1 cellular context compared by ENCODE assay signal in the genomic region with DNA sequence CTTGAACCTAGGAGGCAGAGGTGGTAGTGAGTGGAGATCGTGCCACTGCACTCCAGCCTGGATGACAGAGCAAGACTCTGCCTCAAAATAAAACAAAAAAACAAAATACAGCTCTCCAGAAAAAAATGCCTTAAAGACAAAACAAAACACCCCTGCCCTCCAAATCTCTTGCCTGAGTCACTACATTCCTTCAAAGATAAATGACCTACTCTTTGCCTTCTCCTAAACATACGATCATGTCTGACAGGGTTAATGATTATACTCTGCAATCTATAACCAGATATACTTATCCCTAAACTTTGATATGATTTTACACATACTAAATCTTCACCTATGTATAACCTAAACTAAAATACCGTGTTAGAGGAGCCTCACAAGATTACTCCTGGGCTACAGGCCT.
TF ChIP-seq lines count a peak whose summit lies in the region.

No MANE protein-coding gene starts in this region.

TF ChIP-seq in HepG2, 621 proteins besides CTCF, POLR2A, EP300 and RAD21:
- TF ChIP-seq SIN3B (IDR thresholded peaks at IDR 0.05; ENCODE audit: low read length): no peak
- no peak for TF ChIP-seq ZNF598 (CRISPR knock-in tag; IDR thresholded peaks at IDR 0.05; ENCODE audit: borderline replicate concordance)
- TF ChIP-seq SAP130 (CRISPR knock-in tag; IDR thresholded peaks at IDR 0.05; ENCODE audit: low read depth): peak; percentile 55
- TF ChIP-seq KDM5A (IDR thresholded peaks at IDR 0.05; ENCODE audit: borderline replicate concordance, low read length): no peak
- no peak for TF ChIP-seq PCBP1 (IDR thresholded peaks at IDR 0.05; ENCODE audit: borderline replicate concordance, low read depth, low read length)
- 0 out of 2 replicates have a peak, but pooled peaks have one; percentile 20 for TF ChIP-seq FOXK2 (IDR thresholded peaks at IDR 0.05)
- TF ChIP-seq ZNF652 (CRISPR knock-in tag; IDR thresholded peaks at IDR 0.05; ENCODE audit: borderline replicate concordance, low read depth): 0 out of 2 replicates have a peak, but pooled peaks have one; percentile 27
- no peak for TF ChIP-seq DNMT3B (CRISPR knock-in tag; conservative IDR thresholded peaks at IDR 0.05)
- TF ChIP-seq IKZF1 (IDR thresholded peaks at IDR 0.05): no peak
- TF ChIP-seq ZMYM4 (CRISPR knock-in tag; IDR thresholded peaks at IDR 0.05): no peak
- no peak for TF ChIP-seq FOXM1 (CRISPR knock-in tag; IDR thresholded peaks at IDR 0.05)
- no peak for TF ChIP-seq RCOR2 (CRISPR knock-in tag; IDR thresholded peaks at IDR 0.05)
- TF ChIP-seq MED8 (CRISPR knock-in tag; IDR thresholded peaks at IDR 0.05; ENCODE audit: insufficient replicate concordance): no peak
- TF ChIP-seq TAF15 (IDR thresholded peaks at IDR 0.05; ENCODE audit: low read depth, low read length, poor library complexity, severe bottlenecking): no peak
- TF ChIP-seq, protein P1, sequence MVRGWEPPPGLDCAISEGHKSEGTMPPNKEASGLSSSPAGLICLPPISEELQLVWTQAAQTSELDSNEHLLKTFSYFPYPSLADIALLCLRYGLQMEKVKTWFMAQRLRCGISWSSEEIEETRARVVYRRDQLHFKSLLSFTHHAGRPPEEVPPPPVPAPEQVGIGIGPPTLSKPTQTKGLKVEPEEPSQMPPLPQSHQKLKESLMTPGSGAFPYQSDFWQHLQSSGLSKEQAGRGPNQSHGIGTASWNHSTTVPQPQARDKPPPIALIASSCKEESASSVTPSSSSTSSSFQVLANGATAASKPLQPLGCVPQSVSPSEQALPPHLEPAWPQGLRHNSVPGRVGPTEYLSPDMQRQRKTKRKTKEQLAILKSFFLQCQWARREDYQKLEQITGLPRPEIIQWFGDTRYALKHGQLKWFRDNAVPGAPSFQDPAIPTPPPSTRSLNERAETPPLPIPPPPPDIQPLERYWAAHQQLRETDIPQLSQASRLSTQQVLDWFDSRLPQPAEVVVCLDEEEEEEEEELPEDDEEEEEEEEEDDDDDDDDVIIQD (CRISPR knock-in tag; IDR thresholded peaks at IDR 0.05; ENCODE audit: low read depth): no peak
- no peak for TF ChIP-seq FOXO1 (CRISPR knock-in tag; IDR thresholded peaks at IDR 0.05)
- TF ChIP-seq LCORL (IDR thresholded peaks at IDR 0.05): 0 out of 2 replicates have a peak, but pooled peaks have one; percentile 12
- no peak for TF ChIP-seq LCORL (CRISPR knock-in tag; IDR thresholded peaks at IDR 0.05)
- TF ChIP-seq, protein P2, sequence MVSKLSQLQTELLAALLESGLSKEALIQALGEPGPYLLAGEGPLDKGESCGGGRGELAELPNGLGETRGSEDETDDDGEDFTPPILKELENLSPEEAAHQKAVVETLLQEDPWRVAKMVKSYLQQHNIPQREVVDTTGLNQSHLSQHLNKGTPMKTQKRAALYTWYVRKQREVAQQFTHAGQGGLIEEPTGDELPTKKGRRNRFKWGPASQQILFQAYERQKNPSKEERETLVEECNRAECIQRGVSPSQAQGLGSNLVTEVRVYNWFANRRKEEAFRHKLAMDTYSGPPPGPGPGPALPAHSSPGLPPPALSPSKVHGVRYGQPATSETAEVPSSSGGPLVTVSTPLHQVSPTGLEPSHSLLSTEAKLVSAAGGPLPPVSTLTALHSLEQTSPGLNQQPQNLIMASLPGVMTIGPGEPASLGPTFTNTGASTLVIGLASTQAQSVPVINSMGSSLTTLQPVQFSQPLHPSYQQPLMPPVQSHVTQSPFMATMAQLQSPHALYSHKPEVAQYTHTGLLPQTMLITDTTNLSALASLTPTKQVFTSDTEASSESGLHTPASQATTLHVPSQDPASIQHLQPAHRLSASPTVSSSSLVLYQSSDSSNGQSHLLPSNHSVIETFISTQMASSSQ (IDR thresholded peaks at IDR 0.05; ENCODE audit: low read depth): peak; percentile 36; the same call in 1 of the 2 replicates
- TF ChIP-seq, protein P2 (CRISPR knock-in tag; IDR thresholded peaks at IDR 0.05; ENCODE audit: borderline replicate concordance): no peak
- no peak for TF ChIP-seq PRMT3 (CRISPR knock-in tag; IDR thresholded peaks at IDR 0.05; ENCODE audit: borderline replicate concordance, low read depth)
TF ChIP-seq in HepG2: peak in this region for 5.
